Comparison of ENCODE assay signal across 16 cellular contexts in genomic region chr15:26438316-26438715, GRCh38.
"Had no signal": no experiment of that assay in that cellular context is flagged by ENCODE, and none has a peak within 500 bp of the region (broad histone marks: within the 10 kb centered on the region; RNA-seq: fewer than 3 reads in every experiment).

No MANE protein-coding gene starts in this region.

- H3K27me3 Mint-ChIP-seq: activated CD8-positive, alpha-beta memory T cell treated with anti-CD3 and anti-CD28 coated beads, Interleukin-2, amount 10 ng/mL, durations not matched to agents 7 days and 5 days; activated naive CD4-positive, alpha-beta T cell treated with anti-CD3 and anti-CD28 coated beads, Interleukin-2, amount 50 U/mL, for 24 hours; natural killer cell treated with Interleukin-12 subunit alpha and Interleukin-12 subunit beta and Interleukin-15 and Interleukin-18, amount 100 ng/mL, for 72 hours had no signal

- H3K36me3 Mint-ChIP-seq: activated CD8-positive, alpha-beta memory T cell treated with anti-CD3 and anti-CD28 coated beads, Interleukin-2, amount 10 ng/mL, durations not matched to agents 7 days and 5 days; activated naive CD4-positive, alpha-beta T cell treated with anti-CD3 and anti-CD28 coated beads, Interleukin-2, amount 50 U/mL, for 24 hours; natural killer cell treated with Interleukin-12 subunit alpha and Interleukin-12 subunit beta and Interleukin-15 and Interleukin-18, amount 100 ng/mL, for 72 hours had no signal

- ATAC-seq: activated CD8-positive, alpha-beta memory T cell treated with anti-CD3 and anti-CD28 coated beads, Interleukin-2, amount 10 ng/mL, durations not matched to agents 7 days and 5 days; esophagus mucosa; natural killer cell treated with Interleukin-12 subunit alpha and Interleukin-12 subunit beta and Interleukin-15 and Interleukin-18, amount 100 ng/mL, for 72 hours; upper lobe of right lung had no signal

- H3K27ac Mint-ChIP-seq: activated CD8-positive, alpha-beta memory T cell treated with anti-CD3 and anti-CD28 coated beads, Interleukin-2, amount 10 ng/mL, durations not matched to agents 7 days and 5 days; activated naive CD4-positive, alpha-beta T cell treated with anti-CD3 and anti-CD28 coated beads, Interleukin-2, amount 50 U/mL, for 24 hours; natural killer cell treated with Interleukin-12 subunit alpha and Interleukin-12 subunit beta and Interleukin-15 and Interleukin-18, amount 100 ng/mL, for 72 hours had no signal

- H3K4me3 Mint-ChIP-seq: activated CD8-positive, alpha-beta memory T cell treated with anti-CD3 and anti-CD28 coated beads, Interleukin-2, amount 10 ng/mL, durations not matched to agents 7 days and 5 days; activated naive CD4-positive, alpha-beta T cell treated with anti-CD3 and anti-CD28 coated beads, Interleukin-2, amount 50 U/mL, for 24 hours; natural killer cell treated with Interleukin-12 subunit alpha and Interleukin-12 subunit beta and Interleukin-15 and Interleukin-18, amount 100 ng/mL, for 72 hours had no signal

- H3K4me1 Mint-ChIP-seq: activated CD8-positive, alpha-beta memory T cell treated with anti-CD3 and anti-CD28 coated beads, Interleukin-2, amount 10 ng/mL, durations not matched to agents 7 days and 5 days; activated naive CD4-positive, alpha-beta T cell treated with anti-CD3 and anti-CD28 coated beads, Interleukin-2, amount 50 U/mL, for 24 hours had no signal

- DNase-seq: activated CD4-positive, alpha-beta T cell treated with anti-CD3 and anti-CD28 coated beads for 1 hour; activated CD4-positive, alpha-beta T cell treated with anti-CD3 and anti-CD28 coated beads, Interleukin-2, amount 50 U/mL, for 48 hours; activated CD8-positive, alpha-beta memory T cell treated with anti-CD3 and anti-CD28 coated beads, Interleukin-2, amount 10 ng/mL, durations not matched to agents 7 days and 5 days; activated T-cell treated with anti-CD3 and anti-CD28 coated beads, Interleukin-2, amount 50 U/mL, for 1 hour; adrenal gland; central memory CD4-positive, alpha-beta T cell; hypothalamus; kidney glomerular epithelial cell; stimulated activated CD4-positive, alpha-beta T cell treated with anti-CD3 and anti-CD28 coated beads, Interleukin-12 subunit alpha, Interleukin-12 subunit beta, amount 100 ng/mL, for 4 hours; stimulated activated CD4-positive, alpha-beta T cell treated with anti-CD3 and anti-CD28 coated beads, Interleukin-2, amount 100 ng/mL, for 24 hours; stomach; testis; upper lobe of right lung had no signal
